16 cellular contexts compared by ENCODE assay signal in the genomic region with DNA sequence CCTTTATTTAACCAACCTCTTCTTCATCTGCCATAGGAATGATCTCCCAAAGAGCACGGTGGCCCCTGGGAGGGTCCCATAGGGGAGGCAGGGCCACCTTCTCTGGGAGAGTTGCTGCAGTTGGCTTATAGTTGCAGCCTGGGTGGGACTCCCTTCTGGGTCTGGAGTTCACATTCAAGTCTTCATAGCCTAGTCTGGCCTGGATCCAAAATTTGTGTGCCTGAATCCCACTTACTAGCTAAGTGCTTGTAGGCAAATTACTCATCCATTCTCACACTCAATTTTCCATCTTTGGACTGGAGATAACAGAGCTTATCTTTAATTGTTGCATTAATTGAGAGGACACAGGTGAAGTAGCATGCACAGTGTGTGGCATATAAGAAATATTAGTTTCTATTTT.
"Had no signal": no experiment of that assay in that cellular context is flagged by ENCODE, and none has a peak within 500 bp of the region (broad histone marks: within the 10 kb centered on the region; RNA-seq: fewer than 3 reads in every experiment).

No MANE protein-coding gene starts in this region.

- H3K36me3 ChIP-seq: gastrocnemius medialis, right atrium auricular region, spleen, stomach, upper lobe of left lung had no signal

- H3K27ac Mint-ChIP-seq: activated B cell treated with CpG ODN at 0.5 μM for 24 hours; activated CD4-positive, alpha-beta T cell treated with anti-CD3 and anti-CD28 coated beads, Interleukin-2, amount 10 ng/mL, durations not matched to agents 24 days and 14 days; activated CD8-positive, alpha-beta T cell treated with anti-CD3 and anti-CD28 coated beads, Interleukin-2, amount 10 ng/mL, durations not matched to agents 7 days and 5 days; activated naive CD8-positive, alpha-beta T cell treated with anti-CD3 and anti-CD28 coated beads for 36 hours; activated T-cell treated with anti-CD3 and anti-CD28 coated beads, Interleukin-2, amount 50 U/mL, for 72 hours; natural killer cell; T-helper 17 cell had no signal

- H3K4me1 Mint-ChIP-seq: activated B cell treated with CpG ODN at 0.5 μM for 24 hours; activated CD4-positive, alpha-beta T cell treated with anti-CD3 and anti-CD28 coated beads, Interleukin-2, amount 10 ng/mL, durations not matched to agents 24 days and 14 days; activated naive CD8-positive, alpha-beta T cell treated with anti-CD3 and anti-CD28 coated beads for 36 hours; T-helper 17 cell had no signal

- H3K4me1 ChIP-seq: gastrocnemius medialis, right atrium auricular region, spleen, stomach, testis, upper lobe of left lung had no signal

- H3K4me3 ChIP-seq: gastrocnemius medialis, right atrium auricular region, spleen, stomach, testis, upper lobe of left lung had no signal

- DNase-seq: activated B cell treated with CpG ODN at 0.5 μM for 24 hours; activated CD4-positive, alpha-beta T cell treated with anti-CD3 and anti-CD28 coated beads, Interleukin-2, amount 10 ng/mL, durations not matched to agents 24 days and 14 days; activated CD8-positive, alpha-beta memory T cell treated with anti-CD3 and anti-CD28 coated beads, Interleukin-2, amount 50 U/mL, for 4 hours; activated CD8-positive, alpha-beta T cell treated with anti-CD3 and anti-CD28 coated beads, Interleukin-2, amount 10 ng/mL, durations not matched to agents 7 days and 5 days; activated naive CD8-positive, alpha-beta T cell treated with anti-CD3 and anti-CD28 coated beads for 36 hours; activated T-cell treated with anti-CD3 and anti-CD28 coated beads, Interleukin-2, amount 50 U/mL, for 72 hours; erythroblast; gastrocnemius medialis; mammary epithelial cell; natural killer cell; spleen; stomach; T-helper 17 cell; testis; upper lobe of left lung had no signal

- H3K27ac ChIP-seq: gastrocnemius medialis, right atrium auricular region, spleen, stomach, testis, upper lobe of left lung had no signal

- ATAC-seq: activated CD8-positive, alpha-beta T cell treated with anti-CD3 and anti-CD28 coated beads, Interleukin-2, amount 10 ng/mL, durations not matched to agents 7 days and 5 days; activated T-cell treated with anti-CD3 and anti-CD28 coated beads, Interleukin-2, amount 50 U/mL, for 72 hours; gastrocnemius medialis; natural killer cell; T-helper 17 cell had no signal

- H3K9me3 Mint-ChIP-seq: activated CD4-positive, alpha-beta T cell treated with anti-CD3 and anti-CD28 coated beads, Interleukin-2, amount 10 ng/mL, durations not matched to agents 24 days and 14 days; natural killer cell had no signal

- H3K9me3 ChIP-seq: gastrocnemius medialis, right atrium auricular region, testis, upper lobe of left lung had no signal

- H3K27me3 ChIP-seq: gastrocnemius medialis, right atrium auricular region, testis, upper lobe of left lung had no signal

- H3K36me3 Mint-ChIP-seq: activated naive CD8-positive, alpha-beta T cell treated with anti-CD3 and anti-CD28 coated beads for 36 hours; natural killer cell had no signal

- H3K4me3 Mint-ChIP-seq: activated B cell treated with CpG ODN at 0.5 μM for 24 hours; activated CD4-positive, alpha-beta T cell treated with anti-CD3 and anti-CD28 coated beads, Interleukin-2, amount 10 ng/mL, durations not matched to agents 24 days and 14 days; activated CD8-positive, alpha-beta T cell treated with anti-CD3 and anti-CD28 coated beads, Interleukin-2, amount 10 ng/mL, durations not matched to agents 7 days and 5 days; activated naive CD8-positive, alpha-beta T cell treated with anti-CD3 and anti-CD28 coated beads for 36 hours; activated T-cell treated with anti-CD3 and anti-CD28 coated beads, Interleukin-2, amount 50 U/mL, for 72 hours; natural killer cell; T-helper 17 cell had no signal
